In genomic region chr2:113195923-113196501, GRCh38 we compare ENCODE assay signal across 23 cellular contexts. TPM values are rescaled to one million over a fixed set of nuclear protein-coding genes. Genes with fewer than 3 reads are reported as not detected.
DNase-seq lines count a peak whose midpoint lies in the region; ATAC-seq, FAIRE-seq and TF ChIP-seq lines count a peak whose summit lies in the region.
"Had no signal": no experiment of that assay in that cellular context is flagged by ENCODE, and none has a peak within 500 bp of the region (broad histone marks: within the 10 kb centered on the region; RNA-seq: fewer than 3 reads in every experiment).

No MANE protein-coding gene starts in this region.

- peak overlapping the region; percentile 36 for H3K27ac Mint-ChIP-seq in activated T-cell treated with anti-CD3 and anti-CD28 coated beads, Interleukin-2, amount 50 U/mL, for 24 hours
- peak overlapping the region; percentile 60 for H3K27ac Mint-ChIP-seq in activated T-helper 17 cell treated with anti-CD3 and anti-CD28 coated beads, Interleukin-2, amount 50 U/mL, for 72 hours
- peak overlapping the region; percentile 48 to 88 for H3K27ac Mint-ChIP-seq in stimulated activated naive CD8-positive, alpha-beta T cell treated with anti-CD3 and anti-CD28 coated beads, Interleukin-15, amount 100 ng/mL, for 72 hours

- WGBS in HepG2 (ENCODE audit: low lambda C conversion rate), result 78% methylated on average over 11 of the region's 11 CpGs

- BruUV-seq in HepG2 (replicated peaks; lab: Mats Ljungman, UMichigan), result no TSS peak

- H3K36me3 ChIP-seq in HepG2 (replicated peaks in 1 of 2; ENCODE audit: control insufficient read depth in 1 of 2, insufficient read depth in 2 of 2, low read length in 2 of 2) (no peaks in the 10 kb centered on the region; a peak in 1 of 5 replicates), tibial artery (no peaks in the 10 kb centered on the region)
- H3K36me3 ChIP-seq: prostate gland, thoracic aorta had no signal

- ATAC-seq in activated T-helper 17 cell treated with anti-CD3 and anti-CD28 coated beads, Interleukin-2, amount 50 U/mL, for 72 hours (replicated peaks), result no peak
- ATAC-seq in HepG2, result no peak
- ATAC-seq in stimulated activated naive CD8-positive, alpha-beta T cell treated with anti-CD3 and anti-CD28 coated beads, Interleukin-15, amount 100 ng/mL, for 72 hours, result peak; percentile 8
- no peak for ATAC-seq in HG02852 (IDR thresholded peaks at IDR 0.05; ENCODE audit: unreplicated experiment)

- no peaks in the 10 kb centered on the region for H3K9me3 ChIP-seq in HepG2 (ENCODE audit: low read length)
- H3K9me3 ChIP-seq in tibial artery, result no peaks in the 10 kb centered on the region
- H3K9me3 ChIP-seq: prostate gland, thoracic aorta had no signal

- no peak overlapping the region for H3K4me3 Mint-ChIP-seq in activated T-cell treated with anti-CD3 and anti-CD28 coated beads, Interleukin-2, amount 50 U/mL, for 24 hours
- peak overlapping the region; percentile 2 for H3K4me3 Mint-ChIP-seq in activated T-helper 17 cell treated with anti-CD3 and anti-CD28 coated beads, Interleukin-2, amount 50 U/mL, for 72 hours
- H3K4me3 Mint-ChIP-seq in stimulated activated naive CD8-positive, alpha-beta T cell treated with anti-CD3 and anti-CD28 coated beads, Interleukin-15, amount 100 ng/mL, for 72 hours, result no peak overlapping the region

- CTCF ChIA-PET in HepG2 (lab: Yijun Ruan, JAX; ENCODE audit: low intra/inter-chr PET ratio, low total read pairs), result no interaction called here

- no peaks in the 10 kb centered on the region for H3K79me2 ChIP-seq in HepG2 (ENCODE audit: insufficient read depth, low read length)

- TF ChIP-seq CTCF in HepG2 (CRISPR knock-in tag; IDR thresholded peaks at IDR 0.05), result no peak
- no peak for TF ChIP-seq CTCF in tibial artery (IDR thresholded peaks at IDR 0.05)

- peaks cover 5% of the 10 kb centered on the region for H3K4me1 Mint-ChIP-seq in activated T-cell treated with anti-CD3 and anti-CD28 coated beads, Interleukin-2, amount 50 U/mL, for 24 hours (ENCODE audit: low read depth)
- peaks cover 13% of the 10 kb centered on the region for H3K4me1 Mint-ChIP-seq in activated T-helper 17 cell treated with anti-CD3 and anti-CD28 coated beads, Interleukin-2, amount 50 U/mL, for 72 hours
- H3K4me1 Mint-ChIP-seq in stimulated activated naive CD8-positive, alpha-beta T cell treated with anti-CD3 and anti-CD28 coated beads, Interleukin-15, amount 100 ng/mL, for 72 hours, result peaks cover 21% of the 10 kb centered on the region

- no peaks in the 10 kb centered on the region for H3K27me3 Mint-ChIP-seq in activated T-cell treated with anti-CD3 and anti-CD28 coated beads, Interleukin-2, amount 50 U/mL, for 24 hours
- no peaks in the 10 kb centered on the region for H3K27me3 Mint-ChIP-seq in activated T-helper 17 cell treated with anti-CD3 and anti-CD28 coated beads, Interleukin-2, amount 50 U/mL, for 72 hours
- H3K27me3 Mint-ChIP-seq in stimulated activated naive CD8-positive, alpha-beta T cell treated with anti-CD3 and anti-CD28 coated beads, Interleukin-15, amount 100 ng/mL, for 72 hours, result no peaks in the 10 kb centered on the region

- H3K4me1 ChIP-seq in HepG2 (ENCODE audit: insufficient read depth, low read length), result peaks cover 29% of the 10 kb centered on the region
- H3K4me1 ChIP-seq in tibial artery, result peaks cover 0 to 16% (median 5%) of the 10 kb centered on the region in 4 donors

- no peak for TF ChIP-seq EP300 in HepG2 (IDR thresholded peaks at IDR 0.05; ENCODE audit: low read depth in 2 of 2, low read length in 2 of 2)
- TF ChIP-seq EP300 in HepG2 (CRISPR knock-in tag; IDR thresholded peaks at IDR 0.05; ENCODE audit: borderline replicate concordance), result no peak

- no peaks in the 10 kb centered on the region; a peak in 1 of 5 replicates for H3K27me3 ChIP-seq in HepG2 (ENCODE audit: control insufficient read depth in 1 of 2, insufficient read depth in 2 of 2, low read length in 2 of 2)
- no peaks in the 10 kb centered on the region for H3K27me3 ChIP-seq in tibial artery

- H3K9me3 Mint-ChIP-seq in activated T-cell treated with anti-CD3 and anti-CD28 coated beads, Interleukin-2, amount 50 U/mL, for 24 hours, result no peaks in the 10 kb centered on the region
- H3K9me3 Mint-ChIP-seq in activated T-helper 17 cell treated with anti-CD3 and anti-CD28 coated beads, Interleukin-2, amount 50 U/mL, for 72 hours, result no peaks in the 10 kb centered on the region
- no peaks in the 10 kb centered on the region for H3K9me3 Mint-ChIP-seq in stimulated activated naive CD8-positive, alpha-beta T cell treated with anti-CD3 and anti-CD28 coated beads, Interleukin-15, amount 100 ng/mL, for 72 hours

- no peak overlapping the region for H2AFZ ChIP-seq in HepG2 (ENCODE audit: low read length)

- H3K36me3 Mint-ChIP-seq in activated T-cell treated with anti-CD3 and anti-CD28 coated beads, Interleukin-2, amount 50 U/mL, for 24 hours (ENCODE audit: low read depth), result peaks cover 92% of the 10 kb centered on the region
- H3K36me3 Mint-ChIP-seq in activated T-helper 17 cell treated with anti-CD3 and anti-CD28 coated beads, Interleukin-2, amount 50 U/mL, for 72 hours (ENCODE audit: low read depth), result peaks cover 91% of the 10 kb centered on the region

- no peak overlapping the region for H3K9ac ChIP-seq in HepG2 (ENCODE audit: insufficient read depth, low read depth, low read length)

- H4K20me1 ChIP-seq in HepG2 (ENCODE audit: insufficient read depth, low read length), result no peaks in the 10 kb centered on the region

- no peak overlapping the region for H3K4me3 ChIP-seq in HepG2 (replicated peaks in 1 of 3; ENCODE audit: insufficient read depth in 1 of 3, low read depth in 2 of 3, low read length in 3 of 3)
- no peak overlapping the region for H3K4me3 ChIP-seq in tibial artery
- H3K4me3 ChIP-seq: lung, prostate gland, thoracic aorta had no signal

- in situ Hi-C loops in HepG2 (cut with HindIII; ENCODE audit: extremely low pct_ligation_motif_present, low pct_unique_long_range_greater_than_20kb), result loop anchor here (5.0 kb wide), 2 partner anchors 59 to 114 kb away; no protein-coding TSS in a partner anchor

- DNase-seq in activated T-cell treated with anti-CD3 and anti-CD28 coated beads, Interleukin-2, amount 50 U/mL, for 24 hours, result no peak
- DNase-seq in activated T-cell treated with anti-CD3 and anti-CD28 coated beads, Interleukin-2, amount 50 U/mL, for 48 hours, result no peak
- DNase-seq in HepG2 (ENCODE audit: low spot score), result no peak
- no peak for DNase-seq in stimulated activated naive CD8-positive, alpha-beta T cell treated with anti-CD3 and anti-CD28 coated beads, Interleukin-15, amount 100 ng/mL, for 72 hours
- no peak for DNase-seq in activated CD4-positive, CD25-positive, alpha-beta regulatory T cell (lab: John Stamatoyannopoulos, UW)
- DNase-seq in tibial artery, result no peak
- DNase-seq: activated CD8-positive, alpha-beta memory T cell treated with anti-CD3 and anti-CD28 coated beads, Interleukin-2, amount 50 U/mL, for 48 hours; central memory CD4-positive, alpha-beta T cell; DND-41; effector CD8-positive, alpha-beta T cell; head of caudate nucleus; NCI-H1417 treated with DMSO at 0.1 percent for 48 hours; NCI-H2171 treated with DMSO at 0.1 percent for 48 hours; OCI-M1; SHP77 treated with DMSO at 0.1 percent for 48 hours; small intestine; stimulated activated CD8-positive, alpha-beta memory T cell treated with anti-CD3 and anti-CD28 coated beads, Interleukin-4, amount 100 ng/mL, for 48 hours had no signal

- intact Hi-C loops in HepG2 (cut with micrococcal nuclease; ENCODE audit: unreplicated experiment), result no loop called here
- intact Hi-C loops in tibial artery (cut with DNase I; ENCODE audit: low total_unique reads), result no loop called here

- H3K27ac ChIP-seq in HepG2 (ENCODE audit: extremely low read length, insufficient read depth, low read length) (no peak overlapping the region), tibial artery (no peak overlapping the region)
- H3K27ac ChIP-seq: prostate gland, thoracic aorta had no signal

- no peak for TF ChIP-seq RAD21 in HepG2 (CRISPR knock-in tag; IDR thresholded peaks at IDR 0.05)

- POLR2A ChIA-PET in HepG2 (lab: Yijun Ruan, JAX), result interaction anchor here (1.4 kb wide), 1 partner anchor 40 kb away, joined by 4 read pairs; no protein-coding TSS in a partner anchor

- no peak overlapping the region for H3K4me2 ChIP-seq in HepG2 (ENCODE audit: low read depth, low read length)

- no peak for TF ChIP-seq POLR2A in HepG2 (IDR thresholded peaks at IDR 0.05; ENCODE audit: insufficient read depth in 1 of 2, low read depth in 2 of 2, low read length in 2 of 2)

- FAIRE-seq in HepG2 (lab: Jason Lieb, UNC), result no peak
- FAIRE-seq: H1, small intestine had no signal

TF ChIP-seq in HepG2, 621 proteins besides CTCF, POLR2A, EP300 and RAD21:
- no peak for TF ChIP-seq CBFB (CRISPR knock-in tag; IDR thresholded peaks at IDR 0.05)
- TF ChIP-seq MAFF (IDR thresholded peaks at IDR 0.05; ENCODE audit: low read depth, low read length), result peak; percentile 75
- peak; percentile 80 to 89 for TF ChIP-seq MAFK (conservative IDR thresholded peaks at IDR 0.05 in 1 of 2, IDR thresholded peaks at IDR 0.05 in 1 of 2; ENCODE audit: low read length in 2 of 2)

RNA-seq across cellular contexts. Expression of gene PSD4, which starts 22.2 kb away (rescaled TPM):
- 100 to 1,000 TPM; 300 to 503 TPM for total RNA-seq in activated T-helper 17 cell treated with anti-CD3 and anti-CD28 coated beads, Interleukin-2, amount 50 U/mL, for 72 hours
- 8.6 and 9.4 TPM in 2 replicates for total RNA-seq in HepG2 (2016; rRNA removed; fragmentation: Illumina TruSeq; extraction: Trizol)
- total RNA-seq in HepG2 (2016; cell fraction: cytosol; rRNA removed; fragmentation: Illumina TruSeq; extraction: Trizol; ENCODE audit: low read depth), result 1.8 and 2.1 TPM in 2 replicates
- 6.4 and 9.6 TPM in 2 replicates for total RNA-seq in HepG2 (2016; cell fraction: insoluble cytoplasmic fraction; rRNA removed; fragmentation: Illumina TruSeq; extraction: Trizol)
- total RNA-seq in HepG2 (2016; cell fraction: membrane; rRNA removed; fragmentation: Illumina TruSeq; extraction: Trizol), result 4.3 and 5.2 TPM in 2 replicates
- total RNA-seq in HepG2 (2016; cell fraction: nucleus; rRNA removed; fragmentation: Illumina TruSeq; extraction: Trizol), result 10.2 and 10.4 TPM in 2 replicates
- 5.8 and 9.1 TPM in 2 replicates for polyA plus RNA-seq in HepG2 (2011; rRNA removed)
- 4.3 and 4.7 TPM in 2 replicates for polyA plus RNA-seq in HepG2 (2011; cell fraction: cytosol; rRNA removed)
- polyA plus RNA-seq in HepG2 (2011; cell fraction: nucleus; rRNA removed), result 34.6 and 36.0 TPM in 2 replicates
- 9.7 and 12.9 TPM in 2 replicates for polyA plus RNA-seq in HepG2 (2012)
- polyA plus RNA-seq in HepG2 (2016; cell fraction: cytosol; fragmentation: Illumina TruSeq; extraction: Trizol; ENCODE audit: low read depth), result 1.3 TPM in 2 replicates
- 4.3 and 6.8 TPM in 2 replicates for polyA plus RNA-seq in HepG2 (2016; cell fraction: insoluble cytoplasmic fraction; fragmentation: Illumina TruSeq; extraction: Trizol; ENCODE audit: low read depth)
- 3.3 TPM in 2 replicates for polyA plus RNA-seq in HepG2 (2016; cell fraction: membrane; fragmentation: Illumina TruSeq; extraction: Trizol; ENCODE audit: low read depth)
- 14.7 and 15.0 TPM in 2 replicates for polyA plus RNA-seq in HepG2 (2016; cell fraction: nucleus; fragmentation: Illumina TruSeq; extraction: Trizol; ENCODE audit: insufficient read depth, low read depth)
- polyA minus RNA-seq in HepG2 (2011; rRNA and poly(A)+ RNA removed; ENCODE audit: low replicate concordance), result 3.6 and 13.9 TPM in 2 replicates
- polyA minus RNA-seq in HepG2 (2011; cell fraction: cytosol; rRNA and poly(A)+ RNA removed), result 5.2 and 5.3 TPM in 2 replicates
- 11.6 and 16.2 TPM in 2 replicates for polyA minus RNA-seq in HepG2 (2011; cell fraction: nucleus; rRNA and poly(A)+ RNA removed)

Comparison
In these comparisons a context has a peak if more than half of its experiments do, and no peak if none do; other contexts are left out.
1. RNA of gene PSD4, which starts 22.2 kb away (total RNA-seq): 300 to 503 TPM in activated T-helper 17 cell treated with anti-CD3 and anti-CD28 coated beads, Interleukin-2, amount 50 U/mL, for 72 hours; 1.8 to 10.4 TPM in HepG2; every median in the first group is over 10 times any median in the second.
2. Peak in every context shown above with its lines, with median percentiles within 50 percentile points of each other: H3K27ac Mint-ChIP-seq.